9 cellular contexts compared by ENCODE assay signal in genomic region chr14:104691546-104692260, GRCh38. TPM values are rescaled to one million over a fixed set of nuclear protein-coding genes. Genes with fewer than 3 reads are reported as not detected.
DNase-seq lines count a peak whose midpoint lies in the region; ATAC-seq and TF ChIP-seq lines count a peak whose summit lies in the region.
"Had no signal": no experiment of that assay in that cellular context is flagged by ENCODE, and none has a peak within 500 bp of the region (broad histone marks: within the 10 kb centered on the region; RNA-seq: fewer than 3 reads in every experiment).

No MANE protein-coding gene starts in this region.

- no TSS peak for BruUV-seq in OCI-LY7 (replicated peaks; lab: Mats Ljungman, UMichigan)

- H2AK5ac ChIP-seq in trophoblast cell (ENCODE audit: low read length) = peak overlapping the region; percentile 17

- H3K4me2 ChIP-seq in OCI-LY7 (ENCODE audit: low read length) (peak overlapping the region; percentile 81), trophoblast cell (ENCODE audit: low read length) (peak overlapping the region; percentile 72)

- H2AFZ ChIP-seq in OCI-LY7 (ENCODE audit: low read length) (no peak overlapping the region), trophoblast cell (ENCODE audit: insufficient read depth, low read length, poor library complexity) (no peak overlapping the region)

- H3K27me3 ChIP-seq in CD4-positive, alpha-beta memory T cell (ENCODE audit: insufficient read depth, low read length) = no peaks in the 10 kb centered on the region
- no peaks in the 10 kb centered on the region for H3K27me3 ChIP-seq in trophoblast cell (ENCODE audit: insufficient read depth, low read length)

- no peak overlapping the region for H3K23ac ChIP-seq in trophoblast cell (ENCODE audit: low read length)

- DNase-seq in CD4-positive, alpha-beta memory T cell = peak in 1 of 5 donors; percentile 16
- DNase-seq in OCI-LY7 (ENCODE audit: low spot score) (no peak), trophoblast cell (no peak), NCI-H1694 (lab: John Stamatoyannopoulos, UW) (no peak), NCI-H524 (lab: John Stamatoyannopoulos, UW) (no peak)
- DNase-seq in activated CD8-positive, alpha-beta memory T cell treated with anti-CD3 and anti-CD28 coated beads, Interleukin-2, amount 50 U/mL, for 48 hours = no peak
- DNase-seq: NCI-H2081 treated with DMSO at 0.1 percent for 48 hours had no signal

- TF ChIP-seq CTCF in OCI-LY7 (conservative IDR thresholded peaks at IDR 0.05; ENCODE audit: low read length) = no peak

- peak overlapping the region; percentile 76 to 84 (median 82) for H3K4me3 Mint-ChIP-seq in CD4-positive, alpha-beta memory T cell
- peak overlapping the region; percentile 86 for H3K4me3 Mint-ChIP-seq in dendritic cell treated with granulocyte-macrophage colony-stimulating factor and Interleukin-4, amounts not matched to agents 40 ng/mL and 50 ng/mL, for 4 days

- 0 out of 2 replicates have a peak, but pooled peaks cover 5% of the 10 kb centered on the region for H4K20me1 ChIP-seq in OCI-LY7 (ENCODE audit: insufficient read depth, low read length)

- peak overlapping the region; percentile 59 for H3K27ac ChIP-seq in CD4-positive, alpha-beta memory T cell (ENCODE audit: low read depth, low read length)
- H3K27ac ChIP-seq in OCI-LY7 (ENCODE audit: low read depth, low read length, poor library complexity, severe bottlenecking) (no peak overlapping the region), trophoblast cell (ENCODE audit: low read depth, low read length) (peak overlapping the region; percentile 23)

- H4K12ac ChIP-seq in trophoblast cell (ENCODE audit: low read depth, low read length) = no peak overlapping the region

- H3K4ac ChIP-seq in trophoblast cell (ENCODE audit: low read depth, low read length) = peak overlapping the region; percentile 87

- H3K9me3 ChIP-seq in CD4-positive, alpha-beta memory T cell (ENCODE audit: control insufficient read depth in 1 of 2, low read length in 2 of 2) = no peaks in the 10 kb centered on the region
- H3K9me3 ChIP-seq in OCI-LY7 (ENCODE audit: low read length) (no peaks in the 10 kb centered on the region), trophoblast cell (ENCODE audit: insufficient read depth, low read depth, low read length) (no peaks in the 10 kb centered on the region)

- peaks cover 0 to 12% of the 10 kb centered on the region in 2 donors for H3K36me3 Mint-ChIP-seq in CD4-positive, alpha-beta memory T cell
- H3K36me3 Mint-ChIP-seq in dendritic cell treated with granulocyte-macrophage colony-stimulating factor and Interleukin-4, amounts not matched to agents 40 ng/mL and 50 ng/mL, for 4 days (ENCODE audit: low read depth) = peaks cover 63% of the 10 kb centered on the region

- peaks cover 35% of the 10 kb centered on the region for H3K79me1 ChIP-seq in trophoblast cell (ENCODE audit: low read length)

- peaks cover 89% of the 10 kb centered on the region for H3K4me1 ChIP-seq in CD4-positive, alpha-beta memory T cell (ENCODE audit: insufficient read depth, low read length)
- H3K4me1 ChIP-seq in OCI-LY7 (ENCODE audit: insufficient read depth, low read length, poor library complexity, severe bottlenecking) (peaks cover 40% of the 10 kb centered on the region), trophoblast cell (ENCODE audit: control insufficient read depth in 1 of 2, insufficient read depth in 2 of 2, low read length in 2 of 2) (peaks cover 43 to 58% of the 10 kb centered on the region in 2 experiments)

- H2BK5ac ChIP-seq in trophoblast cell (ENCODE audit: low read depth, low read length, poor library complexity) = no peak overlapping the region

- peak overlapping the region; percentile 16 for H3K14ac ChIP-seq in trophoblast cell (ENCODE audit: low read length)

- no peak overlapping the region for H3K9ac ChIP-seq in trophoblast cell (ENCODE audit: low read length)

- CTCF ChIA-PET in CD4-positive, alpha-beta memory T cell (lab: Charles Lee; ENCODE audit: partially characterized antibody) = interaction anchor here (1.8 to 2.5 kb wide), 2 partner anchors 14 to 26 kb away, joined by 4 to 11 read pairs; no protein-coding TSS in a partner anchor
- CTCF ChIA-PET in OCI-LY7 (lab: Charles Lee; ENCODE audit: unreplicated experiment) = interaction anchor here (0.6 kb wide), 1 partner anchor 12 kb away, joined by 3 read pairs; no protein-coding TSS in a partner anchor

- no peaks in the 10 kb centered on the region for H3K9me2 ChIP-seq in OCI-LY7 (ENCODE audit: insufficient read depth, low read length)

- no peaks in the 10 kb centered on the region for H3K27me3 Mint-ChIP-seq in CD4-positive, alpha-beta memory T cell
- peaks cover 16% of the 10 kb centered on the region for H3K27me3 Mint-ChIP-seq in dendritic cell treated with granulocyte-macrophage colony-stimulating factor and Interleukin-4, amounts not matched to agents 40 ng/mL and 50 ng/mL, for 4 days

- H3K79me2 ChIP-seq in OCI-LY7 (ENCODE audit: insufficient read depth, low read depth, low read length) (peaks cover 14% of the 10 kb centered on the region; the same call in 1 of the 2 replicates), trophoblast cell (ENCODE audit: control insufficient read depth, insufficient read depth, low read length, poor library complexity) (peaks cover 50% of the 10 kb centered on the region)

- H3K4me1 Mint-ChIP-seq in CD4-positive, alpha-beta memory T cell = peaks cover 27 to 71% (median 51%) of the 10 kb centered on the region in 4 donors
- peaks cover 87% of the 10 kb centered on the region for H3K4me1 Mint-ChIP-seq in dendritic cell treated with granulocyte-macrophage colony-stimulating factor and Interleukin-4, amounts not matched to agents 40 ng/mL and 50 ng/mL, for 4 days (ENCODE audit: low read depth)

- peak overlapping the region; percentile 25 for H3K18ac ChIP-seq in trophoblast cell (ENCODE audit: low read length)

- POLR2A ChIA-PET in CD4-positive, alpha-beta memory T cell (lab: Charles Lee; ENCODE audit: partially characterized antibody) = interaction anchor here (1.1 to 5.3 kb wide), 2 partner anchors 14 to 61 kb away, joined by 4 to 56 read pairs; partner anchors contain the start of gene SIVA1
- POLR2A ChIA-PET in OCI-LY7 (lab: Charles Lee) = no interaction called here

- peak overlapping the region; percentile 19 to 82 (median 66) for H3K27ac Mint-ChIP-seq in CD4-positive, alpha-beta memory T cell
- no peak overlapping the region for H3K27ac Mint-ChIP-seq in dendritic cell treated with granulocyte-macrophage colony-stimulating factor and Interleukin-4, amounts not matched to agents 40 ng/mL and 50 ng/mL, for 4 days

- WGBS in trophoblast cell (ENCODE audit: extremely low coverage, insufficient coverage, insufficient read length) = no CpG with 5 or more reads among the region's 19 CpGs

- no peak for ATAC-seq in HG03460 (IDR thresholded peaks at IDR 0.05; ENCODE audit: unreplicated experiment)

- no peaks in the 10 kb centered on the region for H3K9me3 Mint-ChIP-seq in CD4-positive, alpha-beta memory T cell
- no peaks in the 10 kb centered on the region for H3K9me3 Mint-ChIP-seq in dendritic cell treated with granulocyte-macrophage colony-stimulating factor and Interleukin-4, amounts not matched to agents 40 ng/mL and 50 ng/mL, for 4 days

- no peak overlapping the region for H3K4me3 ChIP-seq in CD4-positive, alpha-beta memory T cell (ENCODE audit: low read length in 2 of 2)
- peak overlapping the region; percentile 86 for H3K4me3 ChIP-seq in OCI-LY7 (ENCODE audit: low read depth, low read length, poor library complexity, severe bottlenecking)
- H3K4me3 ChIP-seq in trophoblast cell (ENCODE audit: low read depth, low read length) = no peak overlapping the region

- H3K36me3 ChIP-seq in CD4-positive, alpha-beta memory T cell (ENCODE audit: insufficient read depth, low read length) = no peaks in the 10 kb centered on the region
- peaks cover 6% of the 10 kb centered on the region; the same call in 1 of the 2 replicates for H3K36me3 ChIP-seq in OCI-LY7 (ENCODE audit: insufficient read depth, low read length)
- H3K36me3 ChIP-seq in trophoblast cell (ENCODE audit: control insufficient read depth in 1 of 2, insufficient read depth in 2 of 2, low read length in 2 of 2) = peaks cover 38 to 52% of the 10 kb centered on the region in 2 experiments

- peak overlapping the region; percentile 12 for H2BK120ac ChIP-seq in trophoblast cell (ENCODE audit: insufficient read depth, low read length, poor library complexity)

- H4K91ac ChIP-seq in trophoblast cell (ENCODE audit: low read depth, low read length) = no peak overlapping the region

- no peak overlapping the region for H2BK12ac ChIP-seq in trophoblast cell (ENCODE audit: low read length)

- H4K8ac ChIP-seq in trophoblast cell (ENCODE audit: low read depth, low read length) = no peak overlapping the region

- intact Hi-C loops in CD4-positive, alpha-beta memory T cell (cut with micrococcal nuclease) = no loop called here
- intact Hi-C loops in OCI-LY7 (cut with micrococcal nuclease; ENCODE audit: unreplicated experiment) = no loop called here
- intact Hi-C loops in dendritic cell treated with granulocyte-macrophage colony-stimulating factor and Interleukin-4, amounts not matched to agents 40 ng/mL and 50 ng/mL, for 4 days (cut with micrococcal nuclease) = no loop called here

RNA-seq across cellular contexts. Expression of gene INF2, which starts 2.3 kb away (rescaled TPM):
- 10 to 100 TPM; 93.1 to 96.8 TPM for total RNA-seq in CD4-positive, alpha-beta memory T cell
- 10 to 100 TPM in 1 of 2 donors, 1 to 10 TPM in 1; 4.0 to 11.6 TPM for polyA plus RNA-seq in CD4-positive, alpha-beta memory T cell
- 32.7 and 39.4 TPM in 2 replicates for total RNA-seq in OCI-LY7 (2014; rRNA removed; shearing (Covaris generic))
- total RNA-seq in OCI-LY7 (2022) = 43.4 and 51.6 TPM in 2 replicates
- 87.6 and 90.6 TPM in 2 replicates for polyA plus RNA-seq in trophoblast cell (2013)

RNA-seq across cellular contexts. Expression of gene ADSS1, which starts 32.3 kb away (rescaled TPM):
- total RNA-seq in CD4-positive, alpha-beta memory T cell = 1 to 10 TPM; 1.5 TPM
- 1 to 10 TPM in 1 of 2 donors, under 1 TPM in 1; 0.16 to 1.8 TPM for polyA plus RNA-seq in CD4-positive, alpha-beta memory T cell
- total RNA-seq in OCI-LY7 (2014; rRNA removed; shearing (Covaris generic)) = not detected in 2 replicates
- total RNA-seq in OCI-LY7 (2022) = 2.1 and 2.8 TPM in 2 replicates
- polyA plus RNA-seq in trophoblast cell (2013) = 2.9 and 3.4 TPM in 2 replicates
